12 cellular contexts compared by ENCODE assay signal in genomic region chr6:44561062-44561591, GRCh38.
DNase-seq lines count a peak whose midpoint lies in the region; ATAC-seq and TF ChIP-seq lines count a peak whose summit lies in the region.
"Had no signal": no experiment of that assay in that cellular context is flagged by ENCODE, and none has a peak within 500 bp of the region (broad histone marks: within the 10 kb centered on the region; RNA-seq: fewer than 3 reads in every experiment).

No MANE protein-coding gene starts in this region.

- ATAC-seq in GM21723 (IDR thresholded peaks at IDR 0.05; ENCODE audit: unreplicated experiment) (no peak), HG03196 (IDR thresholded peaks at IDR 0.05; ENCODE audit: unreplicated experiment) (no peak)
- ATAC-seq: left lobe of liver had no signal

- intact Hi-C loops in esophagus muscularis mucosa (cut with DNase I) = no loop called here

- peaks cover 33 to 46% (median 40%) of the 10 kb centered on the region in 4 donors for H3K4me1 ChIP-seq in esophagus muscularis mucosa

- WGBS in esophagus muscularis mucosa = 16% methylated on average over 14 of the region's 25 CpGs

- TF ChIP-seq EP300 in esophagus muscularis mucosa (IDR thresholded peaks at IDR 0.05) = no peak

- CTCF ChIA-PET in GM10248 (lab: Yijun Ruan, JAX) = interaction anchor here (1.5 kb wide), 1 partner anchor 9 kb away, joined by 4 read pairs; no protein-coding TSS in a partner anchor

- DNase-seq in GM10248 (ENCODE audit: extremely low spot score) = peak; percentile 35
- peak; percentile 55 to 65 for DNase-seq in NOMO-1 (lab: John Stamatoyannopoulos, UW; ENCODE audit: unreplicated experiment in 2 of 2)
- no peak for DNase-seq in esophagus muscularis mucosa (ENCODE audit: extremely low spot score)
- DNase-seq in stimulated activated CD8-positive, alpha-beta memory T cell treated with anti-CD3 and anti-CD28 coated beads, Interleukin-4, amount 100 ng/mL, for 48 hours = peak; percentile 28
- no peak for DNase-seq in islet precursor cell
- DNase-seq: activated B cell treated with CpG ODN at 0.5 μM for 24 hours, NCI-H1930 had no signal

- TF ChIP-seq CTCF in GM10248 (IDR thresholded peaks at IDR 0.05; ENCODE audit: control extremely low read depth, extremely low read depth, low read depth, missing control alignments) (no peak), esophagus muscularis mucosa (IDR thresholded peaks at IDR 0.05) (no peak)

- H3K27me3 ChIP-seq in esophagus muscularis mucosa = peaks cover 0 to 10% (median 3%) of the 10 kb centered on the region in 4 donors

- H3K27ac ChIP-seq in esophagus muscularis mucosa (replicated peaks in 1 of 4) = no peak overlapping the region
- H3K27ac ChIP-seq: KMS-11 had no signal

- H3K36me3 ChIP-seq in esophagus muscularis mucosa = no peaks in the 10 kb centered on the region

- H3K9me3 ChIP-seq in esophagus muscularis mucosa = no peaks in the 10 kb centered on the region

- peak overlapping the region in 3 of 4 donors; percentile 3 to 30 (median 25) for H3K4me3 ChIP-seq in esophagus muscularis mucosa
- H3K4me3 ChIP-seq: smooth muscle cell had no signal

- POLR2A ChIA-PET in GM10248 (lab: Yijun Ruan, JAX) = no interaction called here

- TF ChIP-seq POLR2A in esophagus muscularis mucosa (IDR thresholded peaks at IDR 0.05; ENCODE audit: low read depth) = no peak

Comparison
In these comparisons a context has a peak if more than half of its experiments do, and no peak if none do; other contexts are left out.
1. DNase-seq: peak in GM10248 (single experiment), NOMO-1 (2 of 2) and stimulated activated CD8-positive, alpha-beta memory T cell treated with anti-CD3 and anti-CD28 coated beads, Interleukin-4, amount 100 ng/mL, for 48 hours (single experiment); none in esophagus muscularis mucosa (single experiment) and islet precursor cell (single experiment).